ENCODE assay signal across 17 cellular contexts in the genomic region with DNA sequence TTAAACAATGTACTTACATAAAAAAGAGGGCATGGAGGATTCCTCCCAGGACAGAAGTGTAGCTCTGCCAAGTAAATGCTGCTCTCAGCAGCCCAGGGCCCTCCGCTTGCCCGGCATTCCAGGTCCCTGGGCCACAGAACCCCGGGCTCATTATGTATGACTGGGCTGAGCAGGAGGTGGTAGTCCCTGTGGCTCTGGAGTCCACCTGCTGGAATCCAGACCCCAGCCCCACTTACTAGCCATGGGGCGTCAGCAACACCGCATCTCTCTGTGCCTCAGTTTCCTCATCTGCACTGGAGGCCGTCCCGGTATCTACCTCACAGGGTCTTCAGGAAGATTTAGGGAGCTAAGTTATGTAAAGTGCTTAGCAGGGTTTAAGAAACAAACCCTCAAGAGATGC. TPM values are rescaled to one million over a fixed set of nuclear protein-coding genes. Genes with fewer than 3 reads are reported as not detected.
DNase-seq lines count a peak whose midpoint lies in the region; TF ChIP-seq lines count a peak whose summit lies in the region.
"Had no signal": no experiment of that assay in that cellular context is flagged by ENCODE, and none has a peak within 500 bp of the region (broad histone marks: within the 10 kb centered on the region; RNA-seq: fewer than 3 reads in every experiment).

No MANE protein-coding gene starts in this region.

- H3K36me3 Mint-ChIP-seq in nephron progenitor cell (ENCODE audit: low read depth) = peaks cover 19% of the 10 kb centered on the region
- H3K36me3 Mint-ChIP-seq: CD8-positive, alpha-beta memory T cell had no signal

- H3K79me2 ChIP-seq in osteoblast (ENCODE audit: insufficient read depth, low read length) = no peaks in the 10 kb centered on the region

- H3K36me3 ChIP-seq in osteoblast (ENCODE audit: insufficient read depth, low read length) = no peaks in the 10 kb centered on the region
- H3K36me3 ChIP-seq in sigmoid colon = no peaks in the 10 kb centered on the region
- H3K36me3 ChIP-seq: BLaER1 had no signal

- H3K4me1 Mint-ChIP-seq in nephron progenitor cell = peaks cover 22% of the 10 kb centered on the region

- H2AFZ ChIP-seq in osteoblast (ENCODE audit: low read length) = no peak overlapping the region
- H2AFZ ChIP-seq: GM23248 had no signal

- H3K4me3 ChIP-seq in coronary artery = no peak overlapping the region
- no peak overlapping the region for H3K4me3 ChIP-seq in osteoblast (ENCODE audit: insufficient read depth, low read length)
- H3K4me3 ChIP-seq in sigmoid colon = no peak overlapping the region
- H3K4me3 ChIP-seq: BLaER1, GM12878, GM23248 had no signal

- no peaks in the 10 kb centered on the region for H3K9me3 Mint-ChIP-seq in nephron progenitor cell
- H3K9me3 Mint-ChIP-seq: CD4-positive, alpha-beta T cell; CD8-positive, alpha-beta memory T cell; H9 had no signal

- TF ChIP-seq CTCF in coronary artery (IDR thresholded peaks at IDR 0.05) (no peak), osteoblast (IDR thresholded peaks at IDR 0.05; ENCODE audit: extremely low read depth, low read depth, low read length) (no peak), sigmoid colon (IDR thresholded peaks at IDR 0.05) (no peak), nephron progenitor cell (IDR thresholded peaks at IDR 0.05) (no peak)

- no peak overlapping the region for H3K4me2 ChIP-seq in osteoblast (ENCODE audit: insufficient read depth, low read length)
- H3K4me2 ChIP-seq: BLaER1 had no signal

- intact Hi-C loops in sigmoid colon (cut with DNase I) = no loop called here

- no peaks in the 10 kb centered on the region for H3K9me3 ChIP-seq in osteoblast (ENCODE audit: low read depth, low read length)
- H3K9me3 ChIP-seq in sigmoid colon = no peaks in the 10 kb centered on the region
- H3K9me3 ChIP-seq: BLaER1 had no signal

- TF ChIP-seq EP300 in sigmoid colon (IDR thresholded peaks at IDR 0.05) = no peak

- H3K27ac ChIP-seq in coronary artery (no peak overlapping the region), osteoblast (ENCODE audit: low read depth, low read length) (no peak overlapping the region), sigmoid colon (no peak overlapping the region)
- H3K27ac ChIP-seq: BLaER1, C4-2B, GM23248 had no signal

- H4K20me1 ChIP-seq in osteoblast (ENCODE audit: insufficient read depth, low read length) = no peaks in the 10 kb centered on the region
- H4K20me1 ChIP-seq: BLaER1 had no signal

- H3K27me3 Mint-ChIP-seq in nephron progenitor cell (ENCODE audit: low read depth, poor library complexity) = peaks cover 11% of the 10 kb centered on the region
- H3K27me3 Mint-ChIP-seq: CD4-positive, alpha-beta T cell had no signal

- peak; percentile 49 for DNase-seq in coronary artery (ENCODE audit: low spot score)
- peak; percentile 55 for DNase-seq in osteoblast (ENCODE audit: insufficient read length, low spot score, missing footprints)
- peak; percentile 33 for DNase-seq in sigmoid colon
- DNase-seq in RKO (ENCODE audit: low spot score) = no peak
- DNase-seq in nephron progenitor cell = no peak
- DNase-seq in superior temporal gyrus (ENCODE audit: extremely low spot score) = no peak
- DNase-seq: CD4-positive, alpha-beta T cell; CD8-positive, alpha-beta memory T cell; DMS 273 treated with DMSO at 0.1 percent for 48 hours; DMS79; EL; GDM1; GM23248; H9 had no signal

- WGBS in sigmoid colon, 2 donors = 91 to 98% methylated on average over 7 of the region's 7 CpGs

- no peaks in the 10 kb centered on the region for H3K27me3 ChIP-seq in osteoblast (ENCODE audit: insufficient read depth, low read length)
- H3K27me3 ChIP-seq in sigmoid colon = no peaks in the 10 kb centered on the region
- H3K27me3 ChIP-seq: BLaER1 had no signal

- TF ChIP-seq POLR2A in sigmoid colon (IDR thresholded peaks at IDR 0.05) = no peak

- no peak overlapping the region for H3K27ac Mint-ChIP-seq in nephron progenitor cell
- H3K27ac Mint-ChIP-seq: CD4-positive, alpha-beta T cell; H9 had no signal

- H3K4me1 ChIP-seq in osteoblast (ENCODE audit: insufficient read depth, low read length) (no peaks in the 10 kb centered on the region), sigmoid colon (peaks cover 0 to 6% (median 0%) of the 10 kb centered on the region in 4 donors)

- H3K4me3 Mint-ChIP-seq in nephron progenitor cell = no peak overlapping the region
- H3K4me3 Mint-ChIP-seq: CD4-positive, alpha-beta T cell; CD8-positive, alpha-beta memory T cell; H9 had no signal

RNA-seq across cellular contexts. Expression of a gene that starts 55.4 kb away (rescaled TPM):
- total RNA-seq in osteoblast = 19.4 and 24.6 TPM in 2 replicates
- total RNA-seq in sigmoid colon = 10 to 100 TPM; 26.4 to 39.0 (median 30.6) TPM
- 10 to 100 TPM; 14.6 to 30.1 (median 30.0) TPM for polyA plus RNA-seq in sigmoid colon

Comparison
In these comparisons a context has a peak if more than half of its experiments do, and no peak if none do; other contexts are left out.
1. DNase-seq: peak in coronary artery (single experiment), osteoblast (single experiment) and sigmoid colon (single experiment); none in RKO (single experiment), nephron progenitor cell (single experiment) and superior temporal gyrus (single experiment).